ENCODE assay signal across 8 cellular contexts in genomic region chr19:47229674-47230121, GRCh38. TPM values are rescaled to one million over a fixed set of nuclear protein-coding genes. Genes with fewer than 3 reads are reported as not detected.
DNase-seq lines count a peak whose midpoint lies in the region; ATAC-seq and TF ChIP-seq lines count a peak whose summit lies in the region.

No MANE protein-coding gene starts in this region.

- H3K27me3 ChIP-seq in A673 (replicated peaks; ENCODE audit: insufficient read depth, low read depth, low read length, poor library complexity) (no peaks in the 10 kb centered on the region), H7 (ENCODE audit: control insufficient read depth, insufficient read depth, low read length) (peaks cover 12% of the 10 kb centered on the region), ascending aorta (no peaks in the 10 kb centered on the region), left lung (peaks cover 0 to 8% of the 10 kb centered on the region in 2 donors)

- POLR2A ChIA-PET in A673 (lab: Charles Lee; ENCODE audit: low non-redundant PET), result no interaction called here

- H3K36me3 ChIP-seq in A673 (ENCODE audit: insufficient read depth, low read length, poor library complexity, severe bottlenecking) (no peaks in the 10 kb centered on the region), H7 (replicated peaks; ENCODE audit: control insufficient read depth, insufficient read depth, low read length) (no peaks in the 10 kb centered on the region), ascending aorta (peaks cover 0 to 8% of the 10 kb centered on the region in 2 donors), left lung (no peaks in the 10 kb centered on the region)

- H3K9me3 ChIP-seq in A673 (ENCODE audit: low read depth, low read length, poor library complexity, severe bottlenecking), result no peaks in the 10 kb centered on the region
- no peaks in the 10 kb centered on the region for H3K9me3 ChIP-seq in ascending aorta
- H3K9me3 ChIP-seq in left lung, result no peaks in the 10 kb centered on the region

- TF ChIP-seq CTCF in A673 (conservative IDR thresholded peaks at IDR 0.05; ENCODE audit: low read depth, low read length) (no peak), ascending aorta (IDR thresholded peaks at IDR 0.05) (no peak), left lung (IDR thresholded peaks at IDR 0.05) (no peak)

- H3K4me3 ChIP-seq in A673 (ENCODE audit: low read depth, low read length, poor library complexity, severe bottlenecking) (peak overlapping the region; percentile 90), H7 (ENCODE audit: insufficient read depth, low read depth, low read length) (peak overlapping the region; percentile 85), ascending aorta (peak overlapping the region; percentile 88 to 91), left lung (peak overlapping the region; percentile 87 to 98)

- no peak overlapping the region for H3K27ac ChIP-seq in A673 (ENCODE audit: low read depth, low read length, poor library complexity, severe bottlenecking)
- H3K27ac ChIP-seq in ascending aorta, result peak overlapping the region; percentile 100
- peak overlapping the region; percentile 81 to 98 for H3K27ac ChIP-seq in left lung

- intact Hi-C loops in A673 (cut with micrococcal nuclease; ENCODE audit: unreplicated experiment), result no loop called here
- intact Hi-C loops in ascending aorta (cut with DNase I), result loop anchor here (2.0 kb wide), 1 partner anchor 45 kb away; the partner anchor contains the start of gene INAFM1
- intact Hi-C loops in left lung (cut with DNase I), result no loop called here

- H3K4me1 ChIP-seq in A673 (ENCODE audit: insufficient read depth, low read length, poor library complexity, severe bottlenecking) (peaks cover 27% of the 10 kb centered on the region), ascending aorta (peaks cover 17 to 30% of the 10 kb centered on the region in 2 donors), left lung (peaks cover 14 to 76% of the 10 kb centered on the region in 2 donors)

- no peak for DNase-seq in A673 (ENCODE audit: low spot score)
- peak; percentile 37 for DNase-seq in H7
- DNase-seq in ascending aorta (ENCODE audit: low spot score in 2 of 2), result no peak
- no peak for DNase-seq in left lung
- DNase-seq in mucosa of gallbladder (ENCODE audit: low spot score), result no peak
- DNase-seq in activated CD8-positive, alpha-beta memory T cell treated with anti-CD3 and anti-CD28 coated beads, Interleukin-2, amount 50 U/mL, for 48 hours, result no peak

- ATAC-seq in left lung, result no peak
- no peak for ATAC-seq in HG03460 (IDR thresholded peaks at IDR 0.05; ENCODE audit: unreplicated experiment)
- ATAC-seq in GM18870 (IDR thresholded peaks at IDR 0.05; ENCODE audit: unreplicated experiment), result no peak

- CTCF ChIA-PET in A673 (lab: Charles Lee), result interaction anchor here (1.5 kb wide), 1 partner anchor 14 kb away, joined by 5 read pairs; no protein-coding TSS in a partner anchor

- TSS peak; percentile 83 for BruUV-seq in A673 (replicated peaks; lab: Mats Ljungman, UMichigan)

RNA-seq across cellular contexts. Expression of gene BBC3, which starts 1.3 kb away (rescaled TPM):
- total RNA-seq in A673 (2021) (2.7 and 3.7 TPM in 2 replicates), ascending aorta (14.9 TPM), left lung (10 to 100 TPM in 1 of 2 donors, 1 to 10 TPM in 1; 8.7 to 13.8 TPM), mucosa of gallbladder (11.2 TPM)
- 13.4 and 20.7 TPM in 2 replicates for total RNA-seq in H7 (2014; rRNA removed; shearing (Covaris generic))

RNA-seq across cellular contexts. Expression of gene CCDC9, which starts 26.6 kb away (rescaled TPM):
- 36.4 and 39.7 TPM in 2 replicates for total RNA-seq in A673 (2021)
- 10.9 and 14.0 TPM in 2 replicates for total RNA-seq in H7 (2014; rRNA removed; shearing (Covaris generic))
- 45.3 TPM for total RNA-seq in ascending aorta
- total RNA-seq in left lung, result 10 to 100 TPM; 28.2 to 28.9 TPM
- 32.5 TPM for total RNA-seq in mucosa of gallbladder

RNA-seq across cellular contexts. Expression of gene INAFM1, which starts 45.0 kb away (rescaled TPM):
- total RNA-seq in A673 (2021) (13.8 and 15.9 TPM in 2 replicates), ascending aorta (33.7 TPM), left lung (10 to 100 TPM; 22.1 to 22.2 TPM), mucosa of gallbladder (33.5 TPM)
- 2.0 and 2.9 TPM in 2 replicates for total RNA-seq in H7 (2014; rRNA removed; shearing (Covaris generic))
